In genomic region chr1:219090618-219091017, GRCh38 we compare ENCODE assay signal across 1 cellular context.
TF ChIP-seq lines count a peak whose summit lies in the region.

No MANE protein-coding gene starts in this region.

TF ChIP-seq in GM12878, 131 proteins besides CTCF, POLR2A, EP300 and RAD21 (continued from another document and continues in another):
- TF ChIP-seq CBX3 (IDR thresholded peaks at IDR 0.05; ENCODE audit: borderline replicate concordance, low read depth) (no peak), ZBTB4 (CRISPR knock-in tag; IDR thresholded peaks at IDR 0.05) (no peak), MEF2A (IDR thresholded peaks at IDR 0.05; ENCODE audit: insufficient read depth, low read depth, low read length) (peak; percentile 98), TBL1XR1 (IDR thresholded peaks at IDR 0.05; ENCODE audit: low read depth, low read length) (peak; percentile 90), MYB (IDR thresholded peaks at IDR 0.05; ENCODE audit: borderline replicate concordance, low read depth, low read length) (no peak), POLR2AphosphoS2 (IDR thresholded peaks at IDR 0.05; ENCODE audit: low read depth, low read length) (no peak), NKRF (conservative IDR thresholded peaks at IDR 0.05) (no peak), CBFB (IDR thresholded peaks at IDR 0.05; ENCODE audit: low read depth) (no peak), ETV6 (conservative IDR thresholded peaks at IDR 0.05 in 1 of 2, IDR thresholded peaks at IDR 0.05 in 1 of 2; ENCODE audit: borderline replicate concordance in 1 of 2, low read depth in 1 of 2) (no peak), CHD1 (IDR thresholded peaks at IDR 0.05; ENCODE audit: low read depth, low read length) (no peak), RFX5 (IDR thresholded peaks at IDR 0.05; ENCODE audit: low read depth, low read length) (no peak), SUPT20H (IDR thresholded peaks at IDR 0.05; ENCODE audit: borderline replicate concordance, control insufficient read depth, low read depth, low read length) (no peak), MXI1 (IDR thresholded peaks at IDR 0.05; ENCODE audit: low read depth, low read length) (no peak; the same call in 1 of the 2 replicates), ATF3 (IDR thresholded peaks at IDR 0.05; ENCODE audit: borderline replicate concordance, extremely low read depth, low read depth, low read length) (no peak), HSF1 (IDR thresholded peaks at IDR 0.05; ENCODE audit: low read depth, low read length) (no peak), BCL3 (IDR thresholded peaks at IDR 0.05; ENCODE audit: borderline replicate concordance, insufficient read depth, low read depth, low read length, poor library complexity, severe bottlenecking) (no peak), REST (IDR thresholded peaks at IDR 0.05; ENCODE audit: low read depth, low read length) (no peak), CREM (IDR thresholded peaks at IDR 0.05; ENCODE audit: low read depth) (peak; percentile 45; the same call in 1 of the 2 replicates), TARDBP (IDR thresholded peaks at IDR 0.05; ENCODE audit: borderline replicate concordance) (no peak), BACH1 (IDR thresholded peaks at IDR 0.05; ENCODE audit: borderline replicate concordance) (no peak), BCL11A (IDR thresholded peaks at IDR 0.05; ENCODE audit: low read depth, low read length) (no peak), IKZF1 (conservative IDR thresholded peaks at IDR 0.05) (no peak), SREBF2 (IDR thresholded peaks at IDR 0.05; ENCODE audit: low read length) (no peak), SRF (IDR thresholded peaks at IDR 0.05; ENCODE audit: low read depth in 2 of 2, low read length in 2 of 2) (no peak), BCLAF1 (IDR thresholded peaks at IDR 0.05) (no peak), RB1 (IDR thresholded peaks at IDR 0.05; ENCODE audit: borderline replicate concordance) (no peak), E2F8 (IDR thresholded peaks at IDR 0.05; ENCODE audit: low read depth, partially characterized antibody) (no peak), ASH2L (IDR thresholded peaks at IDR 0.05; ENCODE audit: borderline replicate concordance, low read depth) (no peak), CUX1 (IDR thresholded peaks at IDR 0.05; ENCODE audit: insufficient replicate concordance, low read depth, low read length) (no peak), MAX (IDR thresholded peaks at IDR 0.05; ENCODE audit: low read depth, low read length) (no peak), KLF5 (IDR thresholded peaks at IDR 0.05; ENCODE audit: partially characterized antibody) (no peak)
